8 cellular contexts compared by ENCODE assay signal in genomic region chr2:130824492-130825061, GRCh38. TPM values are rescaled to one million over a fixed set of nuclear protein-coding genes. Genes with fewer than 3 reads are reported as not detected.
DNase-seq lines count a peak whose midpoint lies in the region; ATAC-seq and TF ChIP-seq lines count a peak whose summit lies in the region.

No MANE protein-coding gene starts in this region.

- H3K36me3 Mint-ChIP-seq in progenitor cell of endocrine pancreas (ENCODE audit: insufficient read depth): no peaks in the 10 kb centered on the region

- H3K27me3 Mint-ChIP-seq in progenitor cell of endocrine pancreas: peaks cover 6% of the 10 kb centered on the region

- peaks cover 3% of the 10 kb centered on the region for H3K4me1 Mint-ChIP-seq in progenitor cell of endocrine pancreas (ENCODE audit: low read depth)

- no peak for TF ChIP-seq CTCF in progenitor cell of endocrine pancreas (IDR thresholded peaks at IDR 0.05; ENCODE audit: unreplicated experiment)

- no peak overlapping the region for H3K4me3 Mint-ChIP-seq in progenitor cell of endocrine pancreas (ENCODE audit: low read depth)

- H3K27ac Mint-ChIP-seq in progenitor cell of endocrine pancreas: no peak overlapping the region

- ATAC-seq in HG03066 (IDR thresholded peaks at IDR 0.05; ENCODE audit: low read depth, unreplicated experiment): peak; percentile 88

- no peaks in the 10 kb centered on the region for H3K9me3 Mint-ChIP-seq in progenitor cell of endocrine pancreas (ENCODE audit: low read depth)

- peak; percentile 35 for DNase-seq in SIG-M5 treated with dmso at 0.1 percent for 504 hours (lab: John Stamatoyannopoulos, UW; ENCODE audit: unreplicated experiment)
- no peak for DNase-seq in SIG-M5 (lab: John Stamatoyannopoulos, UW)
- DNase-seq in NOMO-1 treated with dmso at 0.1 percent for 144 hours (lab: John Stamatoyannopoulos, UW; ENCODE audit: unreplicated experiment): peak; percentile 47
- DNase-seq in activated T-helper 1 cell treated with Interleukin-2 at 50 U/mL for 16 hours (ENCODE audit: low read depth): peak; percentile 53
- peak; percentile 60 for DNase-seq in glomerular endothelial cell (ENCODE audit: extremely low read depth, low read depth, low spot score)
- peak; percentile 41 to 65 for DNase-seq in stimulated activated CD4-positive, alpha-beta T cell treated with anti-CD3 and anti-CD28 coated beads, Interleukin-4, amount 100 ng/mL, for 48 hours (ENCODE audit: low read depth in 2 of 2)
- no peak for DNase-seq in progenitor cell of endocrine pancreas (ENCODE audit: low spot score, unreplicated experiment)

RNA-seq across cellular contexts. Expression of gene ARHGEF4, which starts 12.1 kb away (rescaled TPM):
- total RNA-seq in glomerular endothelial cell (0.24 and 0.58 TPM in 2 replicates), progenitor cell of endocrine pancreas (5.6 and 6.5 TPM in 2 replicates)

Comparison
In these comparisons a context has a peak if more than half of its experiments do, and no peak if none do; other contexts are left out.
1. DNase-seq: peak in SIG-M5 treated with dmso at 0.1 percent for 504 hours (single experiment), NOMO-1 treated with dmso at 0.1 percent for 144 hours (single experiment), activated T-helper 1 cell treated with Interleukin-2 at 50 U/mL for 16 hours (single experiment), glomerular endothelial cell (single experiment) and stimulated activated CD4-positive, alpha-beta T cell treated with anti-CD3 and anti-CD28 coated beads, Interleukin-4, amount 100 ng/mL, for 48 hours (2 of 2); none in SIG-M5 (single experiment) and progenitor cell of endocrine pancreas (single experiment).